ENCODE assay signal across 1 cellular context in the genomic region with DNA sequence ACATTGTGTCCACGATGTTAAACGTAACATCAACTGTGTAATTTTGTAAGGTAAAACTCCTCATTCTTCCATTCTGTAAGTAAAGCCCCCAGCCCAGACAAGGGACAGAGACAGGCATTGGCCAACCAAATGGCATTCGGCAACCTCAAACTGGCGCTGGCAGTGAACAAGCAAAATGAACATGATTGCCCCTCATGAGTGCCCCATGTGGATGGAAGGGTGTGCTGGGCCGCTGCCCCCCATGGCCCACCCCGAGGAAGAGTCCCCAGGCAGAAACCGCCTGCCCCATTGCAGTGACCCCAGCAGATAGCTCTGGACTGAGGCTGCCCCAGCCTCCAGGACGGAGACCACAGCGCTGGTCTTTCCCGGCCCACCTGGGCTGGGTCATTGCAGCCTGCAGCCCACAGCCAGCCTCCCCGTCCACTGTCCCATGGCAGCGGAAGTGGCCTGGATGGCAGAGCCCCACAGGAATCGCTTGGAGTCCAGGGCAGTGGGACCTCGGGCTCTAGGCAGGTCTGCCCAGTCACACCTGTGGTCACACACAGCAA.
TF ChIP-seq lines count a peak whose summit lies in the region.

No MANE protein-coding gene starts in this region.

TF ChIP-seq in GM23338, 12 proteins besides CTCF, POLR2A, EP300 and RAD21 (continued from another document):
- TF ChIP-seq ZNF462 (CRISPR knock-in tag; IDR thresholded peaks at IDR 0.05) (no peak), JUNB (IDR thresholded peaks at IDR 0.05; ENCODE audit: unreplicated experiment) (no peak), CREB1 (CRISPR knock-in tag; IDR thresholded peaks at IDR 0.05; ENCODE audit: low read depth) (no peak), ZNF331 (CRISPR knock-in tag; IDR thresholded peaks at IDR 0.05; ENCODE audit: low read depth) (no peak), EZH2 (IDR thresholded peaks at IDR 0.05; ENCODE audit: low read depth, unreplicated experiment) (no peak), ZNF114 (CRISPR knock-in tag; IDR thresholded peaks at IDR 0.05) (no peak)
